10 cellular contexts compared by ENCODE assay signal in the genomic region with DNA sequence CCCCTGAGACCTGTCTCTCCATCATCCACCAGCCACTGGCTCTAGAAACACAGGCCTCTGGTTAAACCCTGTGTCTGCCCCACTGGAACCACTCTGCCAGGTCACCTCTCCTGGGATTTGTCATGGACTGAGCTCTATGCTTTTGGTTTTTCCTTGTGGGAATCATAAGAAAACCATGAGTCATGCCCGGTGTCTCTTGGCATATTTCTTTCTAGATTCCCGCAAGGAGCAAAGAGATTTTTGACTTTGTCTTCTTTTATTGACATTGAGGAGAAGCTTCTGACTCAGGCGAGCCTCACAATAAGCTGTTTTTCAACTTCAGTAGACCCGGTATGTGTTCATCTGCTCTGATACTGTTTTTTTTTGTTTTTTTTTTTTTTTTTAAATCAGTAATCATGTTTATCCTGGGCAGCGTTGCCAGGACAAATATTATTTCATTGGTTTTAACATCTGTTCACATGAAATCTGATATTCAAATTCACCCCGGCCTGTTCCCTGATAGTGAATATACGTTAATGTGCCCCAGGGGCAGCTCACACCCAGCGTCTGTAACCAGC.
DNase-seq lines count a peak whose midpoint lies in the region; ATAC-seq and TF ChIP-seq lines count a peak whose summit lies in the region.
"Had no signal": no experiment of that assay in that cellular context is flagged by ENCODE, and none has a peak within 500 bp of the region (broad histone marks: within the 10 kb centered on the region; RNA-seq: fewer than 3 reads in every experiment).

No MANE protein-coding gene starts in this region.

- TF ChIP-seq CTCF in foreskin keratinocyte (conservative IDR thresholded peaks at IDR 0.05), result no peak

- H3K27me3 ChIP-seq in foreskin keratinocyte, result no peaks in the 10 kb centered on the region

- peak overlapping the region; percentile 87 for H3K27ac ChIP-seq in foreskin keratinocyte

- in situ Hi-C loops in KBM-7 (cut with MboI; ENCODE audit: low pct_unique_long_range_greater_than_20kb, low sequenced_read_pairs), result no loop called here

- peaks cover 8% of the 10 kb centered on the region for H3K4me1 ChIP-seq in foreskin keratinocyte

- peak; percentile 86 for ATAC-seq in foreskin keratinocyte
- ATAC-seq in HG02623 (IDR thresholded peaks at IDR 0.05; ENCODE audit: unreplicated experiment), result no peak
- ATAC-seq in HG02763 (IDR thresholded peaks at IDR 0.05; ENCODE audit: unreplicated experiment), result no peak

- DNase-seq in A172 (ENCODE audit: low spot score), result peak; percentile 92
- peak; percentile 81 for DNase-seq in H4 (ENCODE audit: low spot score)
- DNase-seq in SW480 (ENCODE audit: low spot score), result peak; percentile 7
- DNase-seq in foreskin keratinocyte, result peak; percentile 81 to 83
- DNase-seq in anterior cingulate cortex (lab: John Stamatoyannopoulos, UW), result no peak
- DNase-seq in KBM-7, result no peak
- DNase-seq: CD4-positive, alpha-beta T cell; NCI-H1105 had no signal

Comparison
In these comparisons a context has a peak if more than half of its experiments do, and no peak if none do; other contexts are left out.
1. DNase-seq: peak in A172 (single experiment), H4 (single experiment), SW480 (single experiment) and foreskin keratinocyte (2 of 2); none in anterior cingulate cortex (0 of 58) and KBM-7 (single experiment).